Comparison of ENCODE assay signal across 8 cellular contexts in genomic region chr7:121366852-121367431, GRCh38. TPM values are rescaled to one million over a fixed set of nuclear protein-coding genes. Genes with fewer than 3 reads are reported as not detected.
A peak's percentile ranks its signal among the peaks of the same experiment; 100 is the strongest.
DNase-seq lines count a peak whose midpoint lies in the region; ATAC-seq, FAIRE-seq and TF ChIP-seq lines count a peak whose summit lies in the region.

No MANE protein-coding gene starts in this region.

- H3K4me3 ChIP-seq in AG04450 (ENCODE audit: low read depth, low read length) (no peak overlapping the region), astrocyte (ENCODE audit: insufficient read depth, low read depth, low read length) (no peak overlapping the region)

- H3K27me3 Mint-ChIP-seq in astrocyte (ENCODE audit: low read depth, unreplicated experiment): no peaks in the 10 kb centered on the region

- H3K36me3 Mint-ChIP-seq in astrocyte (ENCODE audit: low read depth, unreplicated experiment): peaks cover 6% of the 10 kb centered on the region

- peaks cover 29% of the 10 kb centered on the region for H3K36me3 ChIP-seq in astrocyte (ENCODE audit: insufficient read depth, low read length)

- no peak overlapping the region for H2AFZ ChIP-seq in astrocyte (ENCODE audit: low read depth, low read length)

- no peak overlapping the region for H3K9ac ChIP-seq in astrocyte (ENCODE audit: low read length)

- POLR2A ChIA-PET in AG04450 (lab: Yijun Ruan, JAX): interaction anchor here (0.6 to 0.8 kb wide), 2 partner anchors 29 to 53 kb away, joined by 3 read pairs; partner anchors contain the start of gene FAM3C

- H3K27ac Mint-ChIP-seq in astrocyte (ENCODE audit: unreplicated experiment): peak overlapping the region; percentile 14

- no peaks in the 10 kb centered on the region for H3K27me3 ChIP-seq in AG04450 (ENCODE audit: control insufficient read depth, insufficient read depth, low read length)
- H3K27me3 ChIP-seq in astrocyte (ENCODE audit: insufficient read depth, low read length): no peaks in the 10 kb centered on the region

- peaks cover 3% of the 10 kb centered on the region for H3K4me1 ChIP-seq in astrocyte (ENCODE audit: insufficient read depth, low read length)

- no peaks in the 10 kb centered on the region for H3K9me3 ChIP-seq in AG04450 (ENCODE audit: control insufficient read depth, insufficient read depth, low read length)
- H3K9me3 ChIP-seq in astrocyte (ENCODE audit: insufficient read depth, low read depth, low read length): no peaks in the 10 kb centered on the region

- TF ChIP-seq CTCF in AG04450 (IDR thresholded peaks at IDR 0.05; ENCODE audit: low read depth, low read length) (peak; percentile 74), astrocyte (IDR thresholded peaks at IDR 0.05; ENCODE audit: insufficient read depth, low read depth, low read length) (peak; percentile 80)

- DNase-seq in AG04450 (ENCODE audit: low read depth, low spot score) (peak; percentile 10), EH (ENCODE audit: low read depth) (peak; percentile 57), NCI-H2029 treated with DMSO at 0.1 percent for 48 hours (lab: John Stamatoyannopoulos, UW) (peak; percentile 46), astrocyte (ENCODE audit: low read depth) (no peak), kidney glomerular epithelial cell (lab: John Stamatoyannopoulos, UW) (peak; percentile 54), urothelium cell line (ENCODE audit: low spot score) (peak; percentile 4)

- FAIRE-seq in astrocyte (lab: Jason Lieb, UNC): peak; percentile 50
- FAIRE-seq in urothelium cell line (lab: Jason Lieb, UNC): no peak

- no peak overlapping the region for H3K4me3 Mint-ChIP-seq in astrocyte (ENCODE audit: unreplicated experiment)

- H3K4me2 ChIP-seq in astrocyte (ENCODE audit: low read length): no peak overlapping the region

- CTCF ChIA-PET in AG04450 (lab: Charles Lee): interaction anchor here (0.5 to 4.8 kb wide), 39 partner anchors 8 to 1181 kb away, joined by 3 to 147 read pairs (median 4); partner anchors contain the start of gene FAM3C

- H3K27ac ChIP-seq in AG04450 (ENCODE audit: low read depth, low read length) (no peak overlapping the region), astrocyte (ENCODE audit: low read depth, low read length) (no peak overlapping the region)

- peaks cover 14% of the 10 kb centered on the region for H4K20me1 ChIP-seq in astrocyte (ENCODE audit: insufficient read depth, low read length)

- H3K79me2 ChIP-seq in astrocyte (ENCODE audit: insufficient read depth, low read length): peaks cover 14% of the 10 kb centered on the region

- no peaks in the 10 kb centered on the region for H3K9me3 Mint-ChIP-seq in astrocyte (ENCODE audit: unreplicated experiment)

- H3K4me1 Mint-ChIP-seq in astrocyte (ENCODE audit: low read depth, unreplicated experiment): peaks cover 12% of the 10 kb centered on the region

- ATAC-seq in GM19324 (IDR thresholded peaks at IDR 0.05; ENCODE audit: low FRiP score, unreplicated experiment) (no peak), HG03135 (IDR thresholded peaks at IDR 0.05; ENCODE audit: unreplicated experiment) (no peak)

RNA-seq across cellular contexts. Expression of gene FAM3C, which starts 29.2 kb away (rescaled TPM):
- polyA plus RNA-seq in AG04450 (2011; rRNA removed): 33.2 and 48.7 TPM in 2 replicates
- polyA minus RNA-seq in AG04450 (2011; rRNA and poly(A)+ RNA removed): 7.2 and 15.0 TPM in 2 replicates
- 61.0 and 71.8 TPM in 2 replicates for total RNA-seq in astrocyte

RNA-seq across cellular contexts. Expression of gene WNT16, which starts 38.1 kb away (rescaled TPM):
- polyA plus RNA-seq in AG04450 (2011; rRNA removed): 0.89 and 1.4 TPM in 2 replicates
- polyA minus RNA-seq in AG04450 (2011; rRNA and poly(A)+ RNA removed): 2.7 and 4.9 TPM in 2 replicates
- total RNA-seq in astrocyte: 0.07 TPM in 1 of 2 replicates, not detected in the other
